8 cellular contexts compared by ENCODE assay signal in the genomic region with DNA sequence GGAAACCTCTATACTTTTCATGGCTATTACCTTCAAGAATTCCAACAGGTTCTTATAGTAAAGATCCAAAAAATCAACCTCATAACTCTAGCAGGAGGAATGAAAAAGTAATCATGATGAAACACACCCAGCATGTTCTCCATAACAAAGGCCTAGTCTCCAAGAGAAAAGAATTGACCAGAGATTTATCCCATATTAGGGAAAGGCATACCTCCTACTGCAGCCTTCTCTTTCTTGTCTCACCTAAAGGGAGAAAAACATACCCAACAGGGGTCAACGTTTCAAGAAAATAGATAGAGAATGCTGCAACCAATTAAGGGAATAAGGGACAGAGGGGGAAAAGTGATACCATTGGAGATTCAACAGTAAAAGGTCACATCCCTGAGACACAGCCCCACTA.
"Had no signal": no experiment of that assay in that cellular context is flagged by ENCODE, and none has a peak within 500 bp of the region (broad histone marks: within the 10 kb centered on the region; RNA-seq: fewer than 3 reads in every experiment).

No MANE protein-coding gene starts in this region.

- ATAC-seq: HCT116, K562 had no signal

- H3K36me3 ChIP-seq: HAP-1 had no signal

- H3K27ac ChIP-seq: GM23248 had no signal

- FAIRE-seq: HTR-8/SVneo, K562 had no signal

- H2AFZ ChIP-seq: GM23248 had no signal

- H3K4me1 ChIP-seq: HAP-1 had no signal

- H3K9me3 ChIP-seq: HAP-1 had no signal

- H3K9ac ChIP-seq: GM23248 had no signal

- H3K4me3 ChIP-seq: GM23248, HAP-1, K562 had no signal

- DNase-seq: GM23248, H7, IMR-90, KG1 had no signal
